In the genomic region with DNA sequence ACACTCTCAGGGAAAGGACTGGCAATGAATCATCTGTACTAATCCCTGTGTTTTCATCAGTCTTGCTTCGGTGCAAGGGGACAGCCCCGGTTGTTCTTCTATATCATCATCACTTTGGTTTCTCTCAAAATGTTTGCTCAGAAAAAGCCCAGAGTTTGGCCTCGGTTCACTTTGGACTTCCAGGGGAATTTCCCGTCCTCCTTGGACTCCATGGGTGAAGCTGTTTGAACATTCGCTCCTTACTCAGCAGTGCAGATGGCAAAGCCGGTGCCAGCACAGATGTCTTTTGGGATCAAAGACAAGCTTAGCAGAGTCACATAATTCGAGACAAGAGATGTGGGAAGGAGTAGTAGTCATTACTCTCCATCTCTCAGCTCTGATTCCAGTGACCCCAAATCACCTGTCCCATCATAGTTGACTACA, we compare ENCODE assay signal across 15 cellular contexts.
DNase-seq lines count a peak whose midpoint lies in the region; ATAC-seq, FAIRE-seq and TF ChIP-seq lines count a peak whose summit lies in the region.
"Had no signal": no experiment of that assay in that cellular context is flagged by ENCODE, and none has a peak within 500 bp of the region (broad histone marks: within the 10 kb centered on the region; RNA-seq: fewer than 3 reads in every experiment).

No MANE protein-coding gene starts in this region.

- H3K4me1 ChIP-seq in keratinocyte (ENCODE audit: control insufficient read depth, extremely low read depth, insufficient read depth, low read length) (no peaks in the 10 kb centered on the region), HepG2 (ENCODE audit: insufficient read depth, low read length) (no peaks in the 10 kb centered on the region), A673 (ENCODE audit: insufficient read depth, low read length, poor library complexity, severe bottlenecking) (no peaks in the 10 kb centered on the region)
- H3K4me1 ChIP-seq: right atrium auricular region, tibial artery had no signal

- TF ChIP-seq CTCF in GM12865 (IDR thresholded peaks at IDR 0.05; ENCODE audit: insufficient read depth, low read depth, low read length, missing control alignments) (no peak), keratinocyte (optimal IDR thresholded peaks at IDR 0.05 in 1 of 3, IDR thresholded peaks at IDR 0.05 in 1 of 3, conservative IDR thresholded peaks at IDR 0.05 in 1 of 3; ENCODE audit: extremely low read depth in 1 of 3, insufficient read depth in 2 of 3, low read length in 3 of 3) (no peak), HepG2 (CRISPR knock-in tag; IDR thresholded peaks at IDR 0.05) (no peak), A673 (conservative IDR thresholded peaks at IDR 0.05; ENCODE audit: low read depth, low read length) (no peak)

- H4K20me1 ChIP-seq in keratinocyte (ENCODE audit: control insufficient read depth, extremely low read depth, insufficient read depth, low read length) (no peaks in the 10 kb centered on the region), HepG2 (ENCODE audit: insufficient read depth, low read length) (no peaks in the 10 kb centered on the region)

- no peak overlapping the region for H3K9ac ChIP-seq in keratinocyte (ENCODE audit: control insufficient read depth, extremely low read depth, insufficient read depth, low read length)
- no peak overlapping the region for H3K9ac ChIP-seq in HepG2 (ENCODE audit: insufficient read depth, low read depth, low read length)
- H3K9ac ChIP-seq: SK-N-SH had no signal

- TF ChIP-seq EP300 in HepG2 (IDR thresholded peaks at IDR 0.05; ENCODE audit: low read depth in 2 of 2, low read length in 2 of 2) (no peak), HepG2 (CRISPR knock-in tag; IDR thresholded peaks at IDR 0.05; ENCODE audit: borderline replicate concordance) (no peak)

- no peak overlapping the region for H3K27ac Mint-ChIP-seq in T-helper 17 cell

- peaks cover 17% of the 10 kb centered on the region for H3K4me1 Mint-ChIP-seq in T-helper 17 cell

- peak; percentile 53 for FAIRE-seq in keratinocyte (lab: Jason Lieb, UNC)
- FAIRE-seq in HepG2 (lab: Jason Lieb, UNC) = no peak

- intact Hi-C loops in Right ventricle myocardium inferior (cut with DNase I) (no loop called here), HepG2 (cut with micrococcal nuclease; ENCODE audit: unreplicated experiment) (no loop called here), A673 (cut with micrococcal nuclease; ENCODE audit: unreplicated experiment) (no loop called here)

- H3K79me2 ChIP-seq in keratinocyte (ENCODE audit: control insufficient read depth, insufficient read depth, low read length) (no peaks in the 10 kb centered on the region), HepG2 (ENCODE audit: insufficient read depth, low read length) (no peaks in the 10 kb centered on the region)

- WGBS in HepG2 (ENCODE audit: low lambda C conversion rate) = 32% methylated on average over 7 of the region's 7 CpGs

- H3K27me3 ChIP-seq in keratinocyte (ENCODE audit: control insufficient read depth, extremely low read depth, insufficient read depth, low read length) = peaks cover 5% of the 10 kb centered on the region
- no peaks in the 10 kb centered on the region for H3K27me3 ChIP-seq in HepG2 (ENCODE audit: control insufficient read depth in 1 of 2, insufficient read depth in 2 of 2, low read length in 2 of 2)
- H3K27me3 ChIP-seq in A673 (replicated peaks; ENCODE audit: insufficient read depth, low read depth, low read length, poor library complexity) = no peaks in the 10 kb centered on the region
- H3K27me3 ChIP-seq: right atrium auricular region had no signal

- BruUV-seq in HepG2 (replicated peaks; lab: Mats Ljungman, UMichigan) (no TSS peak), A673 (replicated peaks; lab: Mats Ljungman, UMichigan) (no TSS peak)

- dilution Hi-C loops in keratinocyte (cut with MboI; ENCODE audit: extremely low pct_ligation_motif_present, low sequenced_read_pairs) = loop anchor here (25.0 kb wide), 1 partner anchor 313 kb away; the partner anchor contains the start of gene TEX48

- DNase-seq in AG20443 (ENCODE audit: low spot score) (peak; percentile 51), GM12865 (ENCODE audit: low read depth) (peak; percentile 14), T-helper 17 cell (no peak), keratinocyte (ENCODE audit: low read depth, low spot score) (no peak), Right ventricle myocardium inferior (ENCODE audit: missing footprints) (no peak), HepG2 (ENCODE audit: low spot score) (no peak), A673 (ENCODE audit: low spot score) (no peak)
- DNase-seq: COR-L47, Karpas-422, NCI-H2107, SK-N-SH, tibial artery had no signal

- peak overlapping the region; percentile 28 for H3K4me3 Mint-ChIP-seq in T-helper 17 cell

- no peaks in the 10 kb centered on the region for H3K36me3 ChIP-seq in keratinocyte (ENCODE audit: control insufficient read depth in 2 of 2, extremely low read depth in 1 of 2, insufficient read depth in 2 of 2, low read length in 2 of 2)
- H3K36me3 ChIP-seq in HepG2 (replicated peaks in 1 of 2; ENCODE audit: control insufficient read depth in 1 of 2, insufficient read depth in 2 of 2, low read length in 2 of 2) = no peaks in the 10 kb centered on the region
- H3K36me3 ChIP-seq in A673 (ENCODE audit: insufficient read depth, low read length, poor library complexity, severe bottlenecking) = no peaks in the 10 kb centered on the region
- H3K36me3 ChIP-seq: right atrium auricular region, tibial artery had no signal

- CTCF ChIA-PET in HepG2 (lab: Yijun Ruan, JAX; ENCODE audit: low intra/inter-chr PET ratio, low total read pairs) (no interaction called here), A673 (lab: Charles Lee) (no interaction called here)

- H3K4me2 ChIP-seq in keratinocyte (ENCODE audit: control insufficient read depth, extremely low read depth, insufficient read depth, low read depth, low read length) (no peak overlapping the region), HepG2 (ENCODE audit: low read depth, low read length) (no peak overlapping the region)
- H3K4me2 ChIP-seq: SK-N-SH had no signal

- no peak overlapping the region for H2AFZ ChIP-seq in keratinocyte (ENCODE audit: control insufficient read depth, low read length)
- H2AFZ ChIP-seq in HepG2 (ENCODE audit: low read length) = no peak overlapping the region

- peaks cover 6% of the 10 kb centered on the region for H3K36me3 Mint-ChIP-seq in T-helper 17 cell (ENCODE audit: low read depth)

- peak; percentile 22 for ATAC-seq in T-helper 17 cell
- ATAC-seq in HG02678 (IDR thresholded peaks at IDR 0.05; ENCODE audit: unreplicated experiment) = no peak
- no peak for ATAC-seq in Right ventricle myocardium inferior
- ATAC-seq in HepG2 = no peak

- H3K9me1 ChIP-seq in keratinocyte (ENCODE audit: control insufficient read depth, extremely low read depth, insufficient read depth, low read length) = no peaks in the 10 kb centered on the region

- H3K27me3 Mint-ChIP-seq in T-helper 17 cell = peaks cover 21% of the 10 kb centered on the region

- no peak for TF ChIP-seq RAD21 in HepG2 (CRISPR knock-in tag; IDR thresholded peaks at IDR 0.05)

- in situ Hi-C loops in HepG2 (cut with HindIII; ENCODE audit: extremely low pct_ligation_motif_present, low pct_unique_long_range_greater_than_20kb) = loop anchor here (25.0 kb wide), 1 partner anchor 563 kb away; no protein-coding TSS in a partner anchor

- H3K27ac ChIP-seq in keratinocyte (ENCODE audit: control insufficient read depth, insufficient read depth, low read length) (no peak overlapping the region), HepG2 (ENCODE audit: extremely low read length, insufficient read depth, low read length) (no peak overlapping the region), A673 (ENCODE audit: low read depth, low read length, poor library complexity, severe bottlenecking) (no peak overlapping the region)
- H3K27ac ChIP-seq: coronary artery, right atrium auricular region, tibial artery had no signal

- H3K9me3 ChIP-seq in T-helper 17 cell (ENCODE audit: control insufficient read depth, low read length, poor library complexity, severe bottlenecking) = no peaks in the 10 kb centered on the region
- no peaks in the 10 kb centered on the region for H3K9me3 ChIP-seq in keratinocyte (ENCODE audit: control insufficient read depth, low read depth, low read length)
- no peaks in the 10 kb centered on the region for H3K9me3 ChIP-seq in HepG2 (ENCODE audit: low read length)
- H3K9me3 ChIP-seq in A673 (ENCODE audit: low read depth, low read length, poor library complexity, severe bottlenecking) = no peaks in the 10 kb centered on the region
- H3K9me3 ChIP-seq: right atrium auricular region, SK-N-SH, tibial artery had no signal

- POLR2A ChIA-PET in HepG2 (lab: Yijun Ruan, JAX) (no interaction called here), A673 (lab: Charles Lee; ENCODE audit: low non-redundant PET) (no interaction called here)

- no peak overlapping the region for H3K4me3 ChIP-seq in GM12865 (ENCODE audit: low read depth, low read length)
- no peak overlapping the region for H3K4me3 ChIP-seq in keratinocyte (ENCODE audit: control insufficient read depth in 2 of 3, extremely low read depth in 1 of 3, insufficient read depth in 2 of 3, low read depth in 1 of 3, low read length in 3 of 3)
- no peak overlapping the region for H3K4me3 ChIP-seq in HepG2 (replicated peaks in 1 of 3; ENCODE audit: insufficient read depth in 1 of 3, low read depth in 2 of 3, low read length in 3 of 3)
- no peak overlapping the region for H3K4me3 ChIP-seq in A673 (ENCODE audit: low read depth, low read length, poor library complexity, severe bottlenecking)
- H3K4me3 ChIP-seq: coronary artery, right atrium auricular region, tibial artery had no signal

- no peak for TF ChIP-seq POLR2A in HepG2 (IDR thresholded peaks at IDR 0.05; ENCODE audit: insufficient read depth in 1 of 2, low read depth in 2 of 2, low read length in 2 of 2)

TF ChIP-seq in HepG2, 621 proteins besides CTCF, POLR2A, EP300 and RAD21 (continues in another document):
- no peak for TF ChIP-seq HOXD1 (CRISPR knock-in tag; IDR thresholded peaks at IDR 0.05)
- TF ChIP-seq CHD4 (IDR thresholded peaks at IDR 0.05; ENCODE audit: borderline replicate concordance, low read length) = no peak
- no peak for TF ChIP-seq HMGA1 (CRISPR knock-in tag; conservative IDR thresholded peaks at IDR 0.05)
- no peak for TF ChIP-seq ISL2 (CRISPR knock-in tag; IDR thresholded peaks at IDR 0.05)
- no peak for TF ChIP-seq NFE2L2 (IDR thresholded peaks at IDR 0.05; ENCODE audit: low read length)
- no peak for TF ChIP-seq ARNT (IDR thresholded peaks at IDR 0.05)

Comparison
In these comparisons a context has a peak if more than half of its experiments do, and no peak if none do; other contexts are left out.
1. DNase-seq: peak in AG20443 (single experiment) and GM12865 (single experiment); none in T-helper 17 cell (0 of 3), keratinocyte (single experiment), Right ventricle myocardium inferior (single experiment), HepG2 (single experiment) and A673 (single experiment).